Comparison of ENCODE assay signal across 1 cellular context in the genomic region with DNA sequence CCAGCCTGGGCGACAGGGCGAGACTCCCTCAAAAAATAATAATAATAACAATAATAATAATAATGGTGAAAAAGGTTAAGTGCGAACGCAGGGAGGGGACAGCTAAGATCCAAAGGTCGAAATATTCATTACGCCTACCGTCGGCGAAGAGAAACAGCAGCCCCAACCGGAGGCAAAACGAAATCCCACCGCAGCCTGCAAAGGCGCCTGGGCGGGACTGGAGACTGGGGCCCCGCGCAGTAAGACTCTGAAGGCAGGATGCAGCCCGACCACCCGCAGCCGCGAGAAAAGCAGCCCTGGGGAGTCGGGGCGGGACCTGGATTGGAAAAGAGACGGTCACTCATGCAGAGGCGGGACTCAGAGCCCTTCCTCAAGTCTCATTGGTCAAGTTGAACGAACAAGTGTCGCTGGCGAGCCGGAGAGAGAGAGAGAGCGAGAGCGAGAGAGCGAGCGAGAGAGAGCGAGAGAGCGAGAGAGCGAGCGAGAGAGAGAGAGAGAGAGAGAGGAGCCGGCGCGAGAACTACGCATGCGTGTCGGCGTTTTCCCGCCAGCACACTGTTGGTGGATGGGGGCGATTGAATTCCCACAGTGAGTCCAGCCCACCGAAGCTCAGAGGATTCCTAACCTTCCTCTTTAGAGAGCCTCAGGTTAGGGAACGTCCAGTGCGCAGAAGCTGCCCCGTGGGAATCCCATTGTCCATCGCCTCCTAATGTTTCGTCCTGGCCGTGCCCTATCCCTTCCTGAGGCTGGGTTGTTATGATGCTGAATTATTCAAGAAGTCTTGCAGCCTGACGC.
TF ChIP-seq lines count a peak whose summit lies in the region.

No MANE protein-coding gene starts in this region.

TF ChIP-seq in HEK293, 187 proteins besides CTCF, POLR2A, EP300 and RAD21 (continued from another document and continues in another):
- no peak; the same call in 1 of the 2 replicates for TF ChIP-seq ZNF670 (tag by site-specific recombination; IDR thresholded peaks at IDR 0.05; ENCODE audit: low read depth)
- peak; percentile 100 for TF ChIP-seq ZBTB17 (tag by site-specific recombination; IDR thresholded peaks at IDR 0.05)
- TF ChIP-seq, protein P1, sequence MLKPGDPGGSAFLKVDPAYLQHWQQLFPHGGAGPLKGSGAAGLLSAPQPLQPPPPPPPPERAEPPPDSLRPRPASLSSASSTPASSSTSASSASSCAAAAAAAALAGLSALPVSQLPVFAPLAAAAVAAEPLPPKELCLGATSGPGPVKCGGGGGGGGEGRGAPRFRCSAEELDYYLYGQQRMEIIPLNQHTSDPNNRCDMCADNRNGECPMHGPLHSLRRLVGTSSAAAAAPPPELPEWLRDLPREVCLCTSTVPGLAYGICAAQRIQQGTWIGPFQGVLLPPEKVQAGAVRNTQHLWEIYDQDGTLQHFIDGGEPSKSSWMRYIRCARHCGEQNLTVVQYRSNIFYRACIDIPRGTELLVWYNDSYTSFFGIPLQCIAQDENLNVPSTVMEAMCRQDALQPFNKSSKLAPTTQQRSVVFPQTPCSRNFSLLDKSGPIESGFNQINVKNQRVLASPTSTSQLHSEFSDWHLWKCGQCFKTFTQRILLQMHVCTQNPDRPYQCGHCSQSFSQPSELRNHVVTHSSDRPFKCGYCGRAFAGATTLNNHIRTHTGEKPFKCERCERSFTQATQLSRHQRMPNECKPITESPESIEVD (tag by site-specific recombination; IDR thresholded peaks at IDR 0.05): peak; percentile 83; the same call in 1 of the 2 replicates
- no peak for TF ChIP-seq ZNF549 (tag by site-specific recombination; IDR thresholded peaks at IDR 0.05)
- TF ChIP-seq ZFHX2 (tag by site-specific recombination; conservative IDR thresholded peaks at IDR 0.05): peak; percentile 84
- TF ChIP-seq, protein P2, sequence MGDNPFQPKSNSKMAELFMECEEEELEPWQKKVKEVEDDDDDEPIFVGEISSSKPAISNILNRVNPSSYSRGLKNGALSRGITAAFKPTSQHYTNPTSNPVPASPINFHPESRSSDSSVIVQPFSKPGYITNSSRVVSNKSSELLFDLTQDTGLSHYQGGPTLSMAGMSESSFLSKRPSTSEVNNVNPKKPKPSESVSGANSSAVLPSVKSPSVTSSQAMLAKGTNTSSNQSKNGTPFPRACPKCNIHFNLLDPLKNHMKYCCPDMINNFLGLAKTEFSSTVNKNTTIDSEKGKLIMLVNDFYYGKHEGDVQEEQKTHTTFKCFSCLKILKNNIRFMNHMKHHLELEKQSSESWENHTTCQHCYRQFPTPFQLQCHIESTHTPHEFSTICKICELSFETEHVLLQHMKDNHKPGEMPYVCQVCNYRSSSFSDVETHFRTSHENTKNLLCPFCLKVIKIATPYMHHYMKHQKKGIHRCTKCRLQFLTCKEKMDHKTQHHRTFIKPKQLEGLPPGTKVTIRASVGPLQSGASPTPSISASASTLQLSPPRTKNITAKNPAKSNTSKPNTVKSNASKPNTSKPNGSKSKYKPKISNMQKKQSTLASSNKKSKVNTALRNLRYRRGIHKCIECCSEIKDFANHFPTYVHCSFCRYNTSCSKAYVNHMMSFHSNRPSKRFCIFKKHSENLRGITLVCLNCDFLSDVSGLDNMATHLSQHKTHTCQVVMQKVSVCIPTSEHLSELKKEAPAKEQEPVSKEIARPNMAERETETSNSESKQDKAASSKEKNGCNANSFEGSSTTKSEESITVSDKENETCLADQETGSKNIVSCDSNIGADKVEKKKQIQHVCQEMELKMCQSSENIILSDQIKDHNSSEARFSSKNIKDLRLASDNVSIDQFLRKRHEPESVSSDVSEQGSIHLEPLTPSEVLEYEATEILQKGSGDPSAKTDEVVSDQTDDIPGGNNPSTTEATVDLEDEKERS (tag by site-specific recombination; IDR thresholded peaks at IDR 0.05): peak; percentile 99
- peak; percentile 97; the same call in 1 of the 2 replicates for TF ChIP-seq ZFP41 (tag by site-specific recombination; IDR thresholded peaks at IDR 0.05; ENCODE audit: borderline replicate concordance)
- TF ChIP-seq TCF7L2 (IDR thresholded peaks at IDR 0.05; ENCODE audit: borderline replicate concordance, low read depth, low read length): no peak; the same call in 1 of the 2 replicates
- TF ChIP-seq EGR2 (tag by site-specific recombination; IDR thresholded peaks at IDR 0.05; ENCODE audit: low read depth): peak; percentile 89
- TF ChIP-seq ZNF843 (tag by site-specific recombination; IDR thresholded peaks at IDR 0.05): peak; percentile 99
- no peak for TF ChIP-seq ZNF544 (tag by site-specific recombination; IDR thresholded peaks at IDR 0.05)
- TF ChIP-seq ZNF19 (tag by site-specific recombination; IDR thresholded peaks at IDR 0.05; ENCODE audit: low read depth): peak; percentile 99
- no peak for TF ChIP-seq ZNF560 (tag by site-specific recombination; IDR thresholded peaks at IDR 0.05; ENCODE audit: borderline replicate concordance)
- TF ChIP-seq, protein P3, sequence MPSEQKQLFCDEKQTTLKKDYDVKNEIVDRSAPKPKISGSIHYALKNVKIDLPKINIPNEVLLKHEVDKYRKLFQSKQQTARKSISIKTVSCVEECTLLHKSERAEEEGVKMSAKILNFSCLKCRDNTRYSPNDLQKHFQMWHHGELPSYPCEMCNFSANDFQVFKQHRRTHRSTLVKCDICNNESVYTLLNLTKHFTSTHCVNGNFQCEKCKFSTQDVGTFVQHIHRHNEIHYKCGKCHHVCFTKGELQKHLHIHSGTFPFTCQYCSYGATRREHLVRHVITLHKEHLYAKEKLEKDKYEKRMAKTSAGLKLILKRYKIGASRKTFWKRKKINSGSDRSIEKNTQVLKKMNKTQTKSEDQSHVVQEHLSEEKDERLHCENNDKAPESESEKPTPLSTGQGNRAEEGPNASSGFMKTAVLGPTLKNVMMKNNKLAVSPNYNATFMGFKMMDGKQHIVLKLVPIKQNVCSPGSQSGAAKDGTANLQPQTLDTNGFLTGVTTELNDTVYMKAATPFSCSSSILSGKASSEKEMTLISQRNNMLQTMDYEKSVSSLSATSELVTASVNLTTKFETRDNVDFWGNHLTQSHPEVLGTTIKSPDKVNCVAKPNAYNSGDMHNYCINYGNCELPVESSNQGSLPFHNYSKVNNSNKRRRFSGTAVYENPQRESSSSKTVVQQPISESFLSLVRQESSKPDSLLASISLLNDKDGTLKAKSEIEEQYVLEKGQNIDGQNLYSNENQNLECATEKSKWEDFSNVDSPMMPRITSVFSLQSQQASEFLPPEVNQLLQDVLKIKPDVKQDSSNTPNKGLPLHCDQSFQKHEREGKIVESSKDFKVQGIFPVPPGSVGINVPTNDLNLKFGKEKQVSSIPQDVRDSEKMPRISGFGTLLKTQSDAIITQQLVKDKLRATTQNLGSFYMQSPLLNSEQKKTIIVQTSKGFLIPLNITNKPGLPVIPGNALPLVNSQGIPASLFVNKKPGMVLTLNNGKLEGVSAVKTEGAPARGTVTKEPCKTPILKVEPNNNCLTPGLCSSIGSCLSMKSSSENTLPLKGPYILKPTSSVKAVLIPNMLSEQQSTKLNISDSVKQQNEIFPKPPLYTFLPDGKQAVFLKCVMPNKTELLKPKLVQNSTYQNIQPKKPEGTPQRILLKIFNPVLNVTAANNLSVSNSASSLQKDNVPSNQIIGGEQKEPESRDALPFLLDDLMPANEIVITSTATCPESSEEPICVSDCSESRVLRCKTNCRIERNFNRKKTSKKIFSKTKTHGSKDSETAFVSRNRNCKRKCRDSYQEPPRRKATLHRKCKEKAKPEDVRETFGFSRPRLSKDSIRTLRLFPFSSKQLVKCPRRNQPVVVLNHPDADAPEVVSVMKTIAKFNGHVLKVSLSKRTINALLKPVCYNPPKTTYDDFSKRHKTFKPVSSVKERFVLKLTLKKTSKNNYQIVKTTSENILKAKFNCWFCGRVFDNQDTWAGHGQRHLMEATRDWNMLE (tag by site-specific recombination; conservative IDR thresholded peaks at IDR 0.05; ENCODE audit: low read depth): peak; percentile 81
- TF ChIP-seq, protein P4, sequence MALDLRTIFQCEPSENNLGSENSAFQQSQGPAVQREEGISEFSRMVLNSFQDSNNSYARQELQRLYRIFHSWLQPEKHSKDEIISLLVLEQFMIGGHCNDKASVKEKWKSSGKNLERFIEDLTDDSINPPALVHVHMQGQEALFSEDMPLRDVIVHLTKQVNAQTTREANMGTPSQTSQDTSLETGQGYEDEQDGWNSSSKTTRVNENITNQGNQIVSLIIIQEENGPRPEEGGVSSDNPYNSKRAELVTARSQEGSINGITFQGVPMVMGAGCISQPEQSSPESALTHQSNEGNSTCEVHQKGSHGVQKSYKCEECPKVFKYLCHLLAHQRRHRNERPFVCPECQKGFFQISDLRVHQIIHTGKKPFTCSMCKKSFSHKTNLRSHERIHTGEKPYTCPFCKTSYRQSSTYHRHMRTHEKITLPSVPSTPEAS (tag by site-specific recombination; IDR thresholded peaks at IDR 0.05): peak; percentile 90
- TF ChIP-seq ZBTB8A (tag by site-specific recombination; IDR thresholded peaks at IDR 0.05): peak; percentile 96
- no peak for TF ChIP-seq ZNF202 (tag by site-specific recombination; IDR thresholded peaks at IDR 0.05; ENCODE audit: borderline replicate concordance)
- TF ChIP-seq, protein P5, sequence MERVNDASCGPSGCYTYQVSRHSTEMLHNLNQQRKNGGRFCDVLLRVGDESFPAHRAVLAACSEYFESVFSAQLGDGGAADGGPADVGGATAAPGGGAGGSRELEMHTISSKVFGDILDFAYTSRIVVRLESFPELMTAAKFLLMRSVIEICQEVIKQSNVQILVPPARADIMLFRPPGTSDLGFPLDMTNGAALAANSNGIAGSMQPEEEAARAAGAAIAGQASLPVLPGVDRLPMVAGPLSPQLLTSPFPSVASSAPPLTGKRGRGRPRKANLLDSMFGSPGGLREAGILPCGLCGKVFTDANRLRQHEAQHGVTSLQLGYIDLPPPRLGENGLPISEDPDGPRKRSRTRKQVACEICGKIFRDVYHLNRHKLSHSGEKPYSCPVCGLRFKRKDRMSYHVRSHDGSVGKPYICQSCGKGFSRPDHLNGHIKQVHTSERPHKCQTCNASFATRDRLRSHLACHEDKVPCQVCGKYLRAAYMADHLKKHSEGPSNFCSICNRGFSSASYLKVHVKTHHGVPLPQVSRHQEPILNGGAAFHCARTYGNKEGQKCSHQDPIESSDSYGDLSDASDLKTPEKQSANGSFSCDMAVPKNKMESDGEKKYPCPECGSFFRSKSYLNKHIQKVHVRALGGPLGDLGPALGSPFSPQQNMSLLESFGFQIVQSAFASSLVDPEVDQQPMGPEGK (tag by site-specific recombination; IDR thresholded peaks at IDR 0.05): peak; percentile 99
- TF ChIP-seq ZNF785 (tag by site-specific recombination; IDR thresholded peaks at IDR 0.05): peak; percentile 100
- peak; percentile 94 for TF ChIP-seq ZNF169 (tag by site-specific recombination; IDR thresholded peaks at IDR 0.05)
- TF ChIP-seq, protein P6, sequence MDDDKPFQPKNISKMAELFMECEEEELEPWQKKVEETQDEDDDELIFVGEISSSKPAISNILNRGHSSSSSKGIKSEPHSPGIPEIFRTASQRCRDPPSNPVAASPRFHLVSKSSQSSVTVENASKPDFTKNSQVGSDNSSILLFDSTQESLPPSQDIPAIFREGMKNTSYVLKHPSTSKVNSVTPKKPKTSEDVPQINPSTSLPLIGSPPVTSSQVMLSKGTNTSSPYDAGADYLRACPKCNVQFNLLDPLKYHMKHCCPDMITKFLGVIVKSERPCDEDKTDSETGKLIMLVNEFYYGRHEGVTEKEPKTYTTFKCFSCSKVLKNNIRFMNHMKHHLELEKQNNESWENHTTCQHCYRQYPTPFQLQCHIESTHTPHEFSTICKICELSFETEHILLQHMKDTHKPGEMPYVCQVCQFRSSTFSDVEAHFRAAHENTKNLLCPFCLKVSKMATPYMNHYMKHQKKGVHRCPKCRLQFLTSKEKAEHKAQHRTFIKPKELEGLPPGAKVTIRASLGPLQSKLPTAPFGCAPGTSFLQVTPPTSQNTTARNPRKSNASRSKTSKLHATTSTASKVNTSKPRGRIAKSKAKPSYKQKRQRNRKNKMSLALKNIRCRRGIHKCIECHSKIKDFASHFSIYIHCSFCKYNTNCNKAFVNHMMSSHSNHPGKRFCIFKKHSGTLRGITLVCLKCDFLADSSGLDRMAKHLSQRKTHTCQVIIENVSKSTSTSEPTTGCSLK (tag by site-specific recombination; IDR thresholded peaks at IDR 0.05): no peak
- TF ChIP-seq ZNF791 (tag by site-specific recombination; IDR thresholded peaks at IDR 0.05): peak; percentile 85; the same call in 1 of the 2 replicates
- TF ChIP-seq, protein P7, sequence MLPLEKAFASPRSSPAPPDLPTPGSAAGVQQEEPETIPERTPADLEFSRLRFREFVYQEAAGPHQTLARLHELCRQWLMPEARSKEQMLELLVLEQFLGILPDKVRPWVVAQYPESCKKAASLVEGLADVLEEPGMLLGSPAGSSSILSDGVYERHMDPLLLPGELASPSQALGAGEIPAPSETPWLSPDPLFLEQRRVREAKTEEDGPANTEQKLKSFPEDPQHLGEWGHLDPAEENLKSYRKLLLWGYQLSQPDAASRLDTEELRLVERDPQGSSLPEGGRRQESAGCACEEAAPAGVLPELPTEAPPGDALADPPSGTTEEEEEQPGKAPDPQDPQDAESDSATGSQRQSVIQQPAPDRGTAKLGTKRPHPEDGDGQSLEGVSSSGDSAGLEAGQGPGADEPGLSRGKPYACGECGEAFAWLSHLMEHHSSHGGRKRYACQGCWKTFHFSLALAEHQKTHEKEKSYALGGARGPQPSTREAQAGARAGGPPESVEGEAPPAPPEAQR (tag by site-specific recombination; IDR thresholded peaks at IDR 0.05): peak; percentile 100
- peak; percentile 83; the same call in 1 of the 2 replicates for TF ChIP-seq ZNF621 (tag by site-specific recombination; IDR thresholded peaks at IDR 0.05)
- no peak for TF ChIP-seq ZNF132 (tag by site-specific recombination; IDR thresholded peaks at IDR 0.05; ENCODE audit: borderline replicate concordance)
- TF ChIP-seq, protein P8, sequence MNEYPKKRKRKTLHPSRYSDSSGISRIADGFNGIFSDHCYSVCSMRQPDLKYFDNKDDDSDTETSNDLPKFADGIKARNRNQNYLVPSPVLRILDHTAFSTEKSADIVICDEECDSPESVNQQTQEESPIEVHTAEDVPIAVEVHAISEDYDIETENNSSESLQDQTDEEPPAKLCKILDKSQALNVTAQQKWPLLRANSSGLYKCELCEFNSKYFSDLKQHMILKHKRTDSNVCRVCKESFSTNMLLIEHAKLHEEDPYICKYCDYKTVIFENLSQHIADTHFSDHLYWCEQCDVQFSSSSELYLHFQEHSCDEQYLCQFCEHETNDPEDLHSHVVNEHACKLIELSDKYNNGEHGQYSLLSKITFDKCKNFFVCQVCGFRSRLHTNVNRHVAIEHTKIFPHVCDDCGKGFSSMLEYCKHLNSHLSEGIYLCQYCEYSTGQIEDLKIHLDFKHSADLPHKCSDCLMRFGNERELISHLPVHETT (tag by site-specific recombination; IDR thresholded peaks at IDR 0.05): peak; percentile 100
- no peak for TF ChIP-seq ZNF174 (tag by site-specific recombination; IDR thresholded peaks at IDR 0.05)
- TF ChIP-seq, protein P9, sequence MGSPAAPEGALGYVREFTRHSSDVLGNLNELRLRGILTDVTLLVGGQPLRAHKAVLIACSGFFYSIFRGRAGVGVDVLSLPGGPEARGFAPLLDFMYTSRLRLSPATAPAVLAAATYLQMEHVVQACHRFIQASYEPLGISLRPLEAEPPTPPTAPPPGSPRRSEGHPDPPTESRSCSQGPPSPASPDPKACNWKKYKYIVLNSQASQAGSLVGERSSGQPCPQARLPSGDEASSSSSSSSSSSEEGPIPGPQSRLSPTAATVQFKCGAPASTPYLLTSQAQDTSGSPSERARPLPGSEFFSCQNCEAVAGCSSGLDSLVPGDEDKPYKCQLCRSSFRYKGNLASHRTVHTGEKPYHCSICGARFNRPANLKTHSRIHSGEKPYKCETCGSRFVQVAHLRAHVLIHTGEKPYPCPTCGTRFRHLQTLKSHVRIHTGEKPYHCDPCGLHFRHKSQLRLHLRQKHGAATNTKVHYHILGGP (tag by site-specific recombination; IDR thresholded peaks at IDR 0.05): peak; percentile 82
- peak; percentile 96 for TF ChIP-seq ZNF558 (tag by site-specific recombination; IDR thresholded peaks at IDR 0.05)
